11 cellular contexts compared by ENCODE assay signal in genomic region chr4:25310066-25310824, GRCh38. TPM values are rescaled to one million over a fixed set of nuclear protein-coding genes. Genes with fewer than 3 reads are reported as not detected.
DNase-seq lines count a peak whose midpoint lies in the region; ATAC-seq, FAIRE-seq and TF ChIP-seq lines count a peak whose summit lies in the region.
"Had no signal": no experiment of that assay in that cellular context is flagged by ENCODE, and none has a peak within 500 bp of the region (broad histone marks: within the 10 kb centered on the region; RNA-seq: fewer than 3 reads in every experiment).

No MANE protein-coding gene starts in this region.

- no TSS peak for BruUV-seq in GM12878 (replicated peaks; lab: Mats Ljungman, UMichigan)

- peak; percentile 59 for FAIRE-seq in GM12878 (lab: Jason Lieb, UNC)

- intact Hi-C loops in GM12878 (cut with micrococcal nuclease; ENCODE audit: unreplicated experiment): loop anchor here (5.0 kb wide), 1 partner anchor 128 kb away; no protein-coding TSS in a partner anchor
- intact Hi-C loops in stomach (cut with DNase I; ENCODE audit: low total_unique reads): no loop called here
- intact Hi-C loops in lower lobe of right lung (cut with DNase I): no loop called here

- H3K27me3 Mint-ChIP-seq in activated naive CD4-positive, alpha-beta T cell treated with anti-CD3 and anti-CD28 coated beads, Interleukin-2, amount 10 ng/mL, durations not matched to agents 7 days and 5 days: peaks cover 28% of the 10 kb centered on the region

- in situ Hi-C loops in GM12878 (cut with MboI): no loop called here

- peak; percentile 59 for DNase-seq in GM12878 (ENCODE audit: low read depth, low spot score)
- DNase-seq in NCI-H526 (lab: John Stamatoyannopoulos, UW): no peak
- DNase-seq in stomach: no peak
- DNase-seq in activated naive CD4-positive, alpha-beta T cell treated with anti-CD3 and anti-CD28 coated beads, Interleukin-2, amount 10 ng/mL, durations not matched to agents 7 days and 5 days: no peak
- DNase-seq in lower lobe of right lung: no peak
- DNase-seq: NCI-H2081 treated with DMSO at 0.1 percent for 48 hours, nucleus accumbens had no signal

- H3K4me3 ChIP-seq in GM12878: peak overlapping the region; percentile 35; the same call in 1 of the 2 replicates
- no peak overlapping the region for H3K4me3 ChIP-seq in stomach
- no peak overlapping the region for H3K4me3 ChIP-seq in lower lobe of right lung

- RAD21 ChIA-PET in GM12878 (lab: Charles Lee; ENCODE audit: unreplicated experiment): interaction anchor here (1.3 to 1.7 kb wide), 3 partner anchors 71 to 77 kb away, joined by 4 to 9 read pairs (median 4); partner anchors contain the start of gene PI4K2B

- H3K27me3 ChIP-seq in GM12878 (replicated peaks in 1 of 2; ENCODE audit: control insufficient read depth in 2 of 2, insufficient read depth in 2 of 2, low read length in 1 of 2) (no peaks in the 10 kb centered on the region), stomach (no peaks in the 10 kb centered on the region), lower lobe of right lung (ENCODE audit: low read depth) (no peaks in the 10 kb centered on the region)

- SMC1A ChIA-PET in GM12878 (lab: Charles Lee; ENCODE audit: uncharacterized antibody, unreplicated experiment): interaction anchor here (0.6 to 4.2 kb wide), 6 partner anchors 10 to 330 kb away, joined by 3 to 38 read pairs (median 4); partner anchors contain the start of gene PI4K2B

- H3K9ac ChIP-seq in GM12878 (ENCODE audit: control insufficient read depth, insufficient read depth, low read length): peak overlapping the region; percentile 65

- TF ChIP-seq CTCF in GM12878 (IDR thresholded peaks at IDR 0.05 in 2 of 3, conservative IDR thresholded peaks at IDR 0.05 in 1 of 3; ENCODE audit: control insufficient read depth in 2 of 3, extremely low read depth in 1 of 3, insufficient read depth in 1 of 3, low read depth in 3 of 3, low read length in 3 of 3) (no peak), stomach (IDR thresholded peaks at IDR 0.05) (no peak), lower lobe of right lung (IDR thresholded peaks at IDR 0.05) (no peak)

- TF ChIP-seq RAD21 in GM12878 (IDR thresholded peaks at IDR 0.05; ENCODE audit: insufficient read depth, low read depth, low read length): no peak

- H3K27ac Mint-ChIP-seq in activated naive CD4-positive, alpha-beta T cell treated with anti-CD3 and anti-CD28 coated beads, Interleukin-2, amount 10 ng/mL, durations not matched to agents 7 days and 5 days: no peak overlapping the region

- TF ChIP-seq EP300 in GM12878 (IDR thresholded peaks at IDR 0.05; ENCODE audit: borderline replicate concordance in 1 of 2, control insufficient read depth in 1 of 2, low read depth in 2 of 2, low read length in 2 of 2): no peak
- TF ChIP-seq EP300 in stomach (IDR thresholded peaks at IDR 0.05): no peak

- H3K27ac ChIP-seq in GM12878 (ENCODE audit: control insufficient read depth, insufficient read depth): peak overlapping the region; percentile 96
- H3K27ac ChIP-seq in stomach: peak overlapping the region in 2 of 5 donors; percentile 15 to 69
- no peak overlapping the region for H3K27ac ChIP-seq in lower lobe of right lung
- H3K27ac ChIP-seq: epithelial cell of prostate had no signal

- peaks cover 9% of the 10 kb centered on the region for H3K79me2 ChIP-seq in GM12878 (ENCODE audit: control insufficient read depth, insufficient read depth, low read length)

- H3K9me3 Mint-ChIP-seq in activated naive CD4-positive, alpha-beta T cell treated with anti-CD3 and anti-CD28 coated beads, Interleukin-2, amount 10 ng/mL, durations not matched to agents 7 days and 5 days: no peaks in the 10 kb centered on the region

- H3K4me1 Mint-ChIP-seq in activated naive CD4-positive, alpha-beta T cell treated with anti-CD3 and anti-CD28 coated beads, Interleukin-2, amount 10 ng/mL, durations not matched to agents 7 days and 5 days: peaks cover 32% of the 10 kb centered on the region

- no peak for TF ChIP-seq POLR2A in GM12878 (IDR thresholded peaks at IDR 0.05; ENCODE audit: low read depth, low read length)
- no peak for TF ChIP-seq POLR2A in stomach (IDR thresholded peaks at IDR 0.05)

- peaks cover 4% of the 10 kb centered on the region for H3K36me3 Mint-ChIP-seq in activated naive CD4-positive, alpha-beta T cell treated with anti-CD3 and anti-CD28 coated beads, Interleukin-2, amount 10 ng/mL, durations not matched to agents 7 days and 5 days

- POLR2A ChIA-PET in GM12878 (lab: Charles Lee): interaction anchor here (0.6 to 3.7 kb wide), 3 partner anchors 42 to 714 kb away, joined by 4 to 35 read pairs (median 5); partner anchors contain the start of gene PI4K2B

- H3K4me1 ChIP-seq in GM12878 (ENCODE audit: control insufficient read depth, insufficient read depth, low read length): peaks cover 24% of the 10 kb centered on the region
- H3K4me1 ChIP-seq in stomach: peaks cover 9 to 31% (median 20%) of the 10 kb centered on the region in 4 donors
- H3K4me1 ChIP-seq in lower lobe of right lung: peaks cover 8% of the 10 kb centered on the region

- CTCF ChIA-PET in GM12878 (lab: Yijun Ruan, JAX): interaction anchor here (1.0 to 2.6 kb wide), 5 partner anchors 17 to 77 kb away, joined by 3 to 10 read pairs (median 4); no protein-coding TSS in a partner anchor
- CTCF ChIA-PET in activated naive CD4-positive, alpha-beta T cell treated with anti-CD3 and anti-CD28 coated beads, Interleukin-2, amount 10 ng/mL, durations not matched to agents 7 days and 5 days (lab: Charles Lee): interaction anchor here (1.1 to 5.8 kb wide), 2 partner anchors 11 to 57 kb away, joined by 4 to 59 read pairs; no protein-coding TSS in a partner anchor

- 2% methylated on average over 4 of the region's 4 CpGs for WGBS in GM12878 (ENCODE audit: insufficient coverage, insufficient replicate concordance, low lambda C conversion rate, missing lambda C conversion rate)
- 64 to 82% (median 73%) methylated on average over 4 of the region's 4 CpGs for WGBS in stomach, 5 donors

- no peaks in the 10 kb centered on the region for H4K20me1 ChIP-seq in GM12878 (ENCODE audit: control insufficient read depth, insufficient read depth)

- peak overlapping the region; percentile 69 for H3K4me2 ChIP-seq in GM12878 (ENCODE audit: control insufficient read depth, insufficient read depth)

- ATAC-seq in GM18498 (IDR thresholded peaks at IDR 0.05; ENCODE audit: unreplicated experiment) (peak; percentile 60), GM21576 (IDR thresholded peaks at IDR 0.05; ENCODE audit: unreplicated experiment) (peak; percentile 61), HG03457 (IDR thresholded peaks at IDR 0.05; ENCODE audit: unreplicated experiment) (peak; percentile 40), GM12878 (peak; percentile 60), lower lobe of right lung (no peak)

- H3K9me3 ChIP-seq in GM12878 (replicated peaks; ENCODE audit: control insufficient read depth, insufficient read depth, low read length) (0 out of 3 replicates have a peak, but pooled peaks cover 2% of the 10 kb centered on the region), stomach (no peaks in the 10 kb centered on the region), lower lobe of right lung (no peaks in the 10 kb centered on the region)

- H3K4me3 Mint-ChIP-seq in activated naive CD4-positive, alpha-beta T cell treated with anti-CD3 and anti-CD28 coated beads, Interleukin-2, amount 10 ng/mL, durations not matched to agents 7 days and 5 days: no peak overlapping the region

- H3K36me3 ChIP-seq in GM12878 (ENCODE audit: control insufficient read depth in 2 of 2, insufficient read depth in 2 of 2, low read length in 1 of 2) (no peaks in the 10 kb centered on the region), stomach (peaks cover 0 to 6% (median 3%) of the 10 kb centered on the region in 4 donors), lower lobe of right lung (peaks cover 3% of the 10 kb centered on the region)

- H2AFZ ChIP-seq in GM12878 (ENCODE audit: control insufficient read depth, low read depth, low read length): peak overlapping the region; percentile 79

TF ChIP-seq in GM12878, 131 proteins besides CTCF, POLR2A, EP300 and RAD21 (continues in another document):
- TF ChIP-seq ZNF217 (IDR thresholded peaks at IDR 0.05) (no peak), TARDBP (IDR thresholded peaks at IDR 0.05; ENCODE audit: borderline replicate concordance) (no peak), ZBTB33 (IDR thresholded peaks at IDR 0.05) (no peak)

RNA-seq across cellular contexts. Expression of gene ZCCHC4, which starts 2.3 kb away (rescaled TPM):
- total RNA-seq in GM12878 (2013; cell fraction: nucleolus; rRNA removed): 72.2 and 72.3 TPM in 2 replicates
- total RNA-seq in GM12878 (2014; rRNA removed) (13.2 and 15.1 TPM in 2 replicates), GM12878 (2014; rRNA removed; fragmentation: Illumina TruSeq; extraction: Trizol) (12.9 and 13.7 TPM in 2 replicates), GM12878 (2021) (9.7 and 10.5 TPM in 2 replicates), stomach (10 to 100 TPM in 3 of 5 donors, 1 to 10 TPM in 2; 2.6 to 30.9 (median 13.9) TPM), lower lobe of right lung (12.2 TPM)
- 3.4 TPM for polyA plus RNA-seq in GM12878 (2011; ENCODE audit: low read depth)
- polyA plus RNA-seq in GM12878 (2011; rRNA removed) (15.6 and 22.0 TPM in 2 replicates), GM12878 (2014; fragmentation: Illumina TruSeq; extraction: Trizol) (12.4 and 14.3 TPM in 2 replicates), GM12878 (2014; fragmentation: Nextera tagmentation; extraction: Ambion mirVana) (1 to 10 TPM; 3.2 to 4.5 TPM), GM12878 (2014; rRNA removed) (9.6 and 11.7 TPM in 2 replicates), GM12878 (2016; fragmentation: Nextera tagmentation; extraction: Ambion mirVana) (10 to 100 TPM; 13.5 to 17.7 TPM), stomach (1 to 10 TPM; 3.4 to 5.3 (median 3.5) TPM)
- polyA plus RNA-seq in GM12878 (2011; cell fraction: cytosol; rRNA removed): 6.3 and 8.0 TPM in 2 replicates
- polyA plus RNA-seq in GM12878 (2011; cell fraction: nucleus; rRNA removed): 16.2 and 18.7 TPM in 2 replicates
- 4.2 and 5.9 TPM in 2 replicates for polyA plus RNA-seq in GM12878 (2012)
- polyA minus RNA-seq in GM12878 (2011; rRNA and poly(A)+ RNA removed): 14.7 and 15.2 TPM in 2 replicates
- 7.2 and 8.8 TPM in 2 replicates for polyA minus RNA-seq in GM12878 (2011; cell fraction: cytosol; rRNA and poly(A)+ RNA removed)
- 20.2 and 27.7 TPM in 2 replicates for polyA minus RNA-seq in GM12878 (2011; cell fraction: nucleus; rRNA and poly(A)+ RNA removed)

Comparison
In these comparisons a context has a peak if more than half of its experiments do, and no peak if none do; other contexts are left out.
1. ATAC-seq: peak in GM18498 (single experiment), GM21576 (single experiment), HG03457 (single experiment) and GM12878 (single experiment); none in lower lobe of right lung (0 of 2).